In the genomic region with DNA sequence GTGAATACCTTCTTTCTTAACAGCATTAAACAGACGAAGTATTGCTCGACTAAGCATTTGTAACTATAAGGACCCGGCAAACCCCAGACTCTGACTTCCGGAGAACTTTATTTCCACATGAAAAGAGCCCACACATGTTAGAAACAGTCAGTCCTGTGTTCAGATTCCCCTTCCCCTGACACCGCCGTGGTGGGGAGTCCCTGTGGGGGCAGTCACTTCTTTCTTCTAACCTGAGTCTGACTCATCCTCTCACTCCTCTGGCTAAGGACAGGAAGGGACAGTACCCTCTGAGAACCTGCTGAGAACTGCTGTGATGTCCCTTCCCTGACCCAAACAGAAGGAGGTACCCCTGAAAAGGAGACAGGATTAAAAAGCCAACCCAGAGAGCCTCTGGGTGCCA, we compare ENCODE assay signal across 9 cellular contexts.
DNase-seq lines count a peak whose midpoint lies in the region; ATAC-seq and TF ChIP-seq lines count a peak whose summit lies in the region.
"Had no signal": no experiment of that assay in that cellular context is flagged by ENCODE, and none has a peak within 500 bp of the region (broad histone marks: within the 10 kb centered on the region; RNA-seq: fewer than 3 reads in every experiment).

No MANE protein-coding gene starts in this region.

- ATAC-seq in activated CD4-positive, CD25-positive, alpha-beta regulatory T cell treated with anti-CD3 and anti-CD28 coated beads, Interleukin-2, amount 50 U/mL, for 24 hours: peak; percentile 77
- no peak for ATAC-seq in HG03039 (IDR thresholded peaks at IDR 0.05; ENCODE audit: unreplicated experiment)
- ATAC-seq in HG02759 (IDR thresholded peaks at IDR 0.05; ENCODE audit: unreplicated experiment): no peak

- no peaks in the 10 kb centered on the region for H3K36me3 ChIP-seq in esophagus squamous epithelium

- H3K9me3 ChIP-seq in esophagus squamous epithelium: no peaks in the 10 kb centered on the region

- intact Hi-C loops in esophagus squamous epithelium (cut with DNase I): no loop called here

- H3K27me3 ChIP-seq in esophagus squamous epithelium: no peaks in the 10 kb centered on the region

- WGBS in esophagus squamous epithelium, 2 donors: 60 to 63% methylated on average over 5 to 6 of the region's 6 CpGs

- DNase-seq in GM19238 (ENCODE audit: insufficient read length, low spot score) (peak; percentile 19), esophagus squamous epithelium (lab: John Stamatoyannopoulos, UW) (no peak), NCI-H774 (lab: John Stamatoyannopoulos, UW) (no peak), dedifferentiated amniotic fluid mesenchymal stem cell (ENCODE audit: extremely low spot score) (no peak)
- DNase-seq in stimulated activated CD8-positive, alpha-beta memory T cell treated with anti-CD3 and anti-CD28 coated beads, Interleukin-15, amount 100 ng/mL, for 48 hours (ENCODE audit: low read depth in 2 of 2): peak; percentile 15 to 44
- DNase-seq: GF-D8 had no signal

- no peak overlapping the region for H3K4me3 ChIP-seq in esophagus squamous epithelium

- TF ChIP-seq POLR2A in esophagus squamous epithelium (IDR thresholded peaks at IDR 0.05): no peak

- peaks cover 14 to 75% (median 45%) of the 10 kb centered on the region in 3 donors for H3K4me1 ChIP-seq in esophagus squamous epithelium

- no peak for TF ChIP-seq CTCF in esophagus squamous epithelium (IDR thresholded peaks at IDR 0.05)

- H3K27ac ChIP-seq in esophagus squamous epithelium: peak overlapping the region; percentile 53 to 90 (median 83)

Comparison
In these comparisons a context has a peak if more than half of its experiments do, and no peak if none do; other contexts are left out.
1. DNase-seq: peak in GM19238 (single experiment) and stimulated activated CD8-positive, alpha-beta memory T cell treated with anti-CD3 and anti-CD28 coated beads, Interleukin-15, amount 100 ng/mL, for 48 hours (2 of 2); none in esophagus squamous epithelium (single experiment), NCI-H774 (single experiment) and dedifferentiated amniotic fluid mesenchymal stem cell (single experiment).
2. ATAC-seq: peak in activated CD4-positive, CD25-positive, alpha-beta regulatory T cell treated with anti-CD3 and anti-CD28 coated beads, Interleukin-2, amount 50 U/mL, for 24 hours (2 of 2); none in HG03039 (single experiment) and HG02759 (single experiment).